9 cellular contexts compared by ENCODE assay signal in the genomic region with DNA sequence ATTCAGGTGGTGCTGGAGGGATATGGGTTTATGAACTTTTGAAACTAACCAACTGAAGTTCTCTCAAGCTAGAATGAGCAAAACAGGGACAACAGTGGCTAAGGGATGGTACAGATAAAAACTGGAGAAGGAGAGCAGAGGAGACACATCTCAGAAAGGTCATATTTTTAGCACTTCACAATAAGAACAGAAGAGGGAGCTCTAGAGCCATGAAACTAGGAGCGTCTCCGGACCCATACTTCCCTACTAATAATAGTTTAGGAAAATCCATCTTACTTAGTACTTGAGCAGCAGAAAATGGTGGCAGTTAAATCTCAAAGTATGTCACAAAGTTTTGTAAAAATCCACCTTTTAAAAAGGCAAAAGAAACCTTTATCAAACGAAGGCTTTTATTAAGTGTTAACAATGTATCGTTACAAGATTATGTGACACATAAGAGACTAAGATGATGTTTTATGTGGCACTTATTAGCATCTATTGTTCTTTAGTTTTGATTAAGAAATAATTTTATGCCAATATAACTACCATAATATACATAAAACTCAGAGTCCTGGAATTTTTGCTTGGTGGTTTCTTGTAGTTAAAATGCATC.
A peak's percentile ranks its signal among the peaks of the same experiment; 100 is the strongest.
DNase-seq lines count a peak whose midpoint lies in the region; ATAC-seq and TF ChIP-seq lines count a peak whose summit lies in the region.
"Had no signal": no experiment of that assay in that cellular context is flagged by ENCODE, and none has a peak within 500 bp of the region (broad histone marks: within the 10 kb centered on the region; RNA-seq: fewer than 3 reads in every experiment).

No MANE protein-coding gene starts in this region.

- peak; percentile 5 for DNase-seq in GF-D8 (lab: John Stamatoyannopoulos, UW)
- DNase-seq in HS-5 (ENCODE audit: low read depth): peak; percentile 5
- DNase-seq in OCI-M2 (lab: John Stamatoyannopoulos, UW; ENCODE audit: unreplicated experiment): peak; percentile 43
- peak; percentile 25 for DNase-seq in endothelial cell (ENCODE audit: low spot score)
- DNase-seq in mucosa of descending colon: peak in 1 of 3 donors; percentile 10
- DNase-seq in T1000 (lab: John Stamatoyannopoulos, UW): no peak
- DNase-seq: activated naive CD8-positive, alpha-beta T cell treated with anti-CD3 and anti-CD28 coated beads, Interleukin-2, amount 10 ng/mL, durations not matched to agents 7 days and 5 days had no signal

- no peak overlapping the region for H3K27ac Mint-ChIP-seq in endothelial cell (ENCODE audit: unreplicated experiment)
- no peak overlapping the region for H3K27ac Mint-ChIP-seq in stimulated activated memory B cell treated with anti-CD40 and anti-IgM and Interleukin-4, amounts not matched to agents 10 μg/mL and 1 μg/mL and 100 μg/mL, for 72 hours
- H3K27ac Mint-ChIP-seq: activated naive CD8-positive, alpha-beta T cell treated with anti-CD3 and anti-CD28 coated beads, Interleukin-2, amount 10 ng/mL, durations not matched to agents 7 days and 5 days had no signal

- TF ChIP-seq CTCF in endothelial cell (IDR thresholded peaks at IDR 0.05; ENCODE audit: unreplicated experiment): peak; percentile 74
- peak; percentile 52 for TF ChIP-seq CTCF in mucosa of descending colon (IDR thresholded peaks at IDR 0.05)

- no peaks in the 10 kb centered on the region for H3K36me3 Mint-ChIP-seq in endothelial cell (ENCODE audit: low read depth, unreplicated experiment)
- H3K36me3 Mint-ChIP-seq in stimulated activated memory B cell treated with anti-CD40 and anti-IgM and Interleukin-4, amounts not matched to agents 10 μg/mL and 1 μg/mL and 100 μg/mL, for 72 hours: no peaks in the 10 kb centered on the region
- H3K36me3 Mint-ChIP-seq: activated naive CD8-positive, alpha-beta T cell treated with anti-CD3 and anti-CD28 coated beads, Interleukin-2, amount 10 ng/mL, durations not matched to agents 7 days and 5 days had no signal

- H3K4me3 ChIP-seq in mucosa of descending colon: no peak overlapping the region

- no peaks in the 10 kb centered on the region for H3K4me1 ChIP-seq in mucosa of descending colon (ENCODE audit: low read depth)

- H3K9me3 ChIP-seq in mucosa of descending colon: no peaks in the 10 kb centered on the region

- H3K9me3 Mint-ChIP-seq in endothelial cell (ENCODE audit: unreplicated experiment): no peaks in the 10 kb centered on the region
- H3K9me3 Mint-ChIP-seq in stimulated activated memory B cell treated with anti-CD40 and anti-IgM and Interleukin-4, amounts not matched to agents 10 μg/mL and 1 μg/mL and 100 μg/mL, for 72 hours: no peaks in the 10 kb centered on the region
- H3K9me3 Mint-ChIP-seq: activated naive CD8-positive, alpha-beta T cell treated with anti-CD3 and anti-CD28 coated beads, Interleukin-2, amount 10 ng/mL, durations not matched to agents 7 days and 5 days had no signal

- H3K4me3 Mint-ChIP-seq in endothelial cell (ENCODE audit: unreplicated experiment): no peak overlapping the region
- no peak overlapping the region for H3K4me3 Mint-ChIP-seq in stimulated activated memory B cell treated with anti-CD40 and anti-IgM and Interleukin-4, amounts not matched to agents 10 μg/mL and 1 μg/mL and 100 μg/mL, for 72 hours
- H3K4me3 Mint-ChIP-seq: activated naive CD8-positive, alpha-beta T cell treated with anti-CD3 and anti-CD28 coated beads, Interleukin-2, amount 10 ng/mL, durations not matched to agents 7 days and 5 days had no signal

- no peaks in the 10 kb centered on the region for H3K36me3 ChIP-seq in mucosa of descending colon (ENCODE audit: low read depth)

- no peaks in the 10 kb centered on the region for H3K27me3 Mint-ChIP-seq in endothelial cell (ENCODE audit: unreplicated experiment)
- H3K27me3 Mint-ChIP-seq in stimulated activated memory B cell treated with anti-CD40 and anti-IgM and Interleukin-4, amounts not matched to agents 10 μg/mL and 1 μg/mL and 100 μg/mL, for 72 hours: no peaks in the 10 kb centered on the region

- intact Hi-C loops in mucosa of descending colon (cut with DNase I, micrococcal nuclease): loop anchor here in 1 of 2 donors (10.0 kb wide), 1 partner anchor 349 kb away; no protein-coding TSS in a partner anchor

- no peaks in the 10 kb centered on the region for H3K4me1 Mint-ChIP-seq in endothelial cell (ENCODE audit: unreplicated experiment)
- no peaks in the 10 kb centered on the region for H3K4me1 Mint-ChIP-seq in stimulated activated memory B cell treated with anti-CD40 and anti-IgM and Interleukin-4, amounts not matched to agents 10 μg/mL and 1 μg/mL and 100 μg/mL, for 72 hours

- peak; percentile 67 for ATAC-seq in GM21381 (IDR thresholded peaks at IDR 0.05; ENCODE audit: unreplicated experiment)
- ATAC-seq in mucosa of descending colon: peak; percentile 78
- ATAC-seq in stimulated activated memory B cell treated with anti-CD40 and anti-IgM and Interleukin-4, amounts not matched to agents 10 μg/mL and 1 μg/mL and 100 μg/mL, for 72 hours: no peak
